Comparison of ENCODE assay signal across 1 cellular context in genomic region chr17:74454197-74455024, GRCh38.
TF ChIP-seq lines count a peak whose summit lies in the region.

No MANE protein-coding gene starts in this region.

TF ChIP-seq in K562, 482 proteins besides CTCF, POLR2A, EP300 and RAD21 (continued from another document):
- TF ChIP-seq ZBTB40 (IDR thresholded peaks at IDR 0.05), result no peak
- no peak for TF ChIP-seq ZBTB40 (CRISPR knock-in tag; IDR thresholded peaks at IDR 0.05)
- no peak for TF ChIP-seq STAT5B (CRISPR knock-in tag; IDR thresholded peaks at IDR 0.05)
- no peak for TF ChIP-seq TBP (optimal IDR thresholded peaks at IDR 0.05; ENCODE audit: low read depth, low read length)
- peak; percentile 70; the same call in 1 of the 2 replicates for TF ChIP-seq ZNF12 (CRISPR knock-in tag; IDR thresholded peaks at IDR 0.05)
- TF ChIP-seq ZNF318 (IDR thresholded peaks at IDR 0.05; ENCODE audit: borderline replicate concordance in 1 of 2, low read depth in 1 of 2), result no peak
- TF ChIP-seq ZNF224 (CRISPR knock-in tag; IDR thresholded peaks at IDR 0.05), result no peak
- TF ChIP-seq TGIF2 (CRISPR knock-in tag; IDR thresholded peaks at IDR 0.05), result no peak
- no peak for TF ChIP-seq ID3 (CRISPR knock-in tag; IDR thresholded peaks at IDR 0.05)
- TF ChIP-seq ID3 (tag; IDR thresholded peaks at IDR 0.05), result no peak
- TF ChIP-seq ZNF398 (CRISPR knock-in tag; IDR thresholded peaks at IDR 0.05), result no peak
- no peak for TF ChIP-seq SAFB2 (IDR thresholded peaks at IDR 0.05; ENCODE audit: borderline replicate concordance, low read depth, low read length, severe bottlenecking)
- TF ChIP-seq CXXC5 (CRISPR knock-in tag; IDR thresholded peaks at IDR 0.05), result peak; percentile 37; the same call in 1 of the 2 replicates
- TF ChIP-seq MAZ (CRISPR knock-in tag; conservative IDR thresholded peaks at IDR 0.05 in 1 of 2, IDR thresholded peaks at IDR 0.05 in 1 of 2), result peak; percentile 85 to 90
